In the genomic region with DNA sequence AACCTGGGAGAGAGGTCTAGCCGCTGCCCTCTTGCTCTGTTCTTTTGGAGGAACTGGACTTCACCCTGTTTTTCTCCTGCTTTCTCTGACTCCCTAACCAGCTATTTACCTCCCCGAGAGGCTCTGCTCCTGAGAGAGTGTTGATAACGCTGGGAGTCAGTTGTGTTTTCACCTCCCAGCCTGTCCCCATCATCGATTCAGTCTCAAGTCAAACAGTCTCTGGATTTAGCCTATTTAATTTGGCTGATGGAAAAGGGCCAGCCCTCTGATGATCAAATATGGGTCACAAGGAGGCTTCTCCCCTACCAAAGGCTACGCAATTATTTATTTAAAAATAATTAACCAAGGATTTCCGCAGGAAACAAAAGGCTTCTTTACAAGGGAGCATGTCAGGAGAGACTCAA, we compare ENCODE assay signal across 1 cellular context.
A peak's percentile ranks its signal among the peaks of the same experiment; 100 is the strongest.
TF ChIP-seq lines count a peak whose summit lies in the region.

No MANE protein-coding gene starts in this region.

TF ChIP-seq in HepG2, 621 proteins besides CTCF, POLR2A, EP300 and RAD21 (continued from another document):
- TF ChIP-seq ASH2L (IDR thresholded peaks at IDR 0.05; ENCODE audit: insufficient read length, low read depth, low read length) (peak; percentile 9), DNMT1 (CRISPR knock-in tag; IDR thresholded peaks at IDR 0.05) (no peak), SAP130 (CRISPR knock-in tag; IDR thresholded peaks at IDR 0.05; ENCODE audit: low read depth) (peak; percentile 15; the same call in 1 of the 2 replicates), BRCA1 (CRISPR knock-in tag; IDR thresholded peaks at IDR 0.05) (peak; percentile 10; the same call in 1 of the 2 replicates), SMYD3 (CRISPR knock-in tag; IDR thresholded peaks at IDR 0.05) (no peak), FOXA3 (CRISPR knock-in tag; IDR thresholded peaks at IDR 0.05) (peak; percentile 51; the same call in 1 of the 2 replicates), ZKSCAN5 (CRISPR knock-in tag; IDR thresholded peaks at IDR 0.05) (peak; percentile 87), REPIN1 (CRISPR knock-in tag; IDR thresholded peaks at IDR 0.05; ENCODE audit: borderline replicate concordance, low read depth) (peak; percentile 18; the same call in 1 of the 2 replicates), NR2F6 (IDR thresholded peaks at IDR 0.05) (peak; percentile 38), NR2F6 (CRISPR knock-in tag; IDR thresholded peaks at IDR 0.05) (peak; percentile 15; the same call in 1 of the 2 replicates), SOX13 (IDR thresholded peaks at IDR 0.05) (no peak), SOX13 (CRISPR knock-in tag; conservative IDR thresholded peaks at IDR 0.05 in 1 of 2, IDR thresholded peaks at IDR 0.05 in 1 of 2) (peak in 1 of 2 experiments; percentile 46; a peak in 2 of 4 replicates), KLF12 (CRISPR knock-in tag; IDR thresholded peaks at IDR 0.05; ENCODE audit: borderline replicate concordance) (no peak), NFYB (CRISPR knock-in tag; IDR thresholded peaks at IDR 0.05) (no peak), TBX2 (CRISPR knock-in tag; IDR thresholded peaks at IDR 0.05; ENCODE audit: borderline replicate concordance) (peak; percentile 53)
- TF ChIP-seq, protein P1, sequence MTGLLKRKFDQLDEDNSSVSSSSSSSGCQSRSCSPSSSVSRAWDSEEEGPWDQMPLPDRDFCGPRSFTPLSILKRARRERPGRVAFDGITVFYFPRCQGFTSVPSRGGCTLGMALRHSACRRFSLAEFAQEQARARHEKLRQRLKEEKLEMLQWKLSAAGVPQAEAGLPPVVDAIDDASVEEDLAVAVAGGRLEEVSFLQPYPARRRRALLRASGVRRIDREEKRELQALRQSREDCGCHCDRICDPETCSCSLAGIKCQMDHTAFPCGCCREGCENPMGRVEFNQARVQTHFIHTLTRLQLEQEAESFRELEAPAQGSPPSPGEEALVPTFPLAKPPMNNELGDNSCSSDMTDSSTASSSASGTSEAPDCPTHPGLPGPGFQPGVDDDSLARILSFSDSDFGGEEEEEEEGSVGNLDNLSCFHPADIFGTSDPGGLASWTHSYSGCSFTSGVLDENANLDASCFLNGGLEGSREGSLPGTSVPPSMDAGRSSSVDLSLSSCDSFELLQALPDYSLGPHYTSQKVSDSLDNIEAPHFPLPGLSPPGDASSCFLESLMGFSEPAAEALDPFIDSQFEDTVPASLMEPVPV (CRISPR knock-in tag; IDR thresholded peaks at IDR 0.05) = peak; percentile 13; the same call in 1 of the 2 replicates
- TF ChIP-seq, protein P2, sequence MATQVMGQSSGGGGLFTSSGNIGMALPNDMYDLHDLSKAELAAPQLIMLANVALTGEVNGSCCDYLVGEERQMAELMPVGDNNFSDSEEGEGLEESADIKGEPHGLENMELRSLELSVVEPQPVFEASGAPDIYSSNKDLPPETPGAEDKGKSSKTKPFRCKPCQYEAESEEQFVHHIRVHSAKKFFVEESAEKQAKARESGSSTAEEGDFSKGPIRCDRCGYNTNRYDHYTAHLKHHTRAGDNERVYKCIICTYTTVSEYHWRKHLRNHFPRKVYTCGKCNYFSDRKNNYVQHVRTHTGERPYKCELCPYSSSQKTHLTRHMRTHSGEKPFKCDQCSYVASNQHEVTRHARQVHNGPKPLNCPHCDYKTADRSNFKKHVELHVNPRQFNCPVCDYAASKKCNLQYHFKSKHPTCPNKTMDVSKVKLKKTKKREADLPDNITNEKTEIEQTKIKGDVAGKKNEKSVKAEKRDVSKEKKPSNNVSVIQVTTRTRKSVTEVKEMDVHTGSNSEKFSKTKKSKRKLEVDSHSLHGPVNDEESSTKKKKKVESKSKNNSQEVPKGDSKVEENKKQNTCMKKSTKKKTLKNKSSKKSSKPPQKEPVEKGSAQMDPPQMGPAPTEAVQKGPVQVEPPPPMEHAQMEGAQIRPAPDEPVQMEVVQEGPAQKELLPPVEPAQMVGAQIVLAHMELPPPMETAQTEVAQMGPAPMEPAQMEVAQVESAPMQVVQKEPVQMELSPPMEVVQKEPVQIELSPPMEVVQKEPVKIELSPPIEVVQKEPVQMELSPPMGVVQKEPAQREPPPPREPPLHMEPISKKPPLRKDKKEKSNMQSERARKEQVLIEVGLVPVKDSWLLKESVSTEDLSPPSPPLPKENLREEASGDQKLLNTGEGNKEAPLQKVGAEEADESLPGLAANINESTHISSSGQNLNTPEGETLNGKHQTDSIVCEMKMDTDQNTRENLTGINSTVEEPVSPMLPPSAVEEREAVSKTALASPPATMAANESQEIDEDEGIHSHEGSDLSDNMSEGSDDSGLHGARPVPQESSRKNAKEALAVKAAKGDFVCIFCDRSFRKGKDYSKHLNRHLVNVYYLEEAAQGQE (IDR thresholded peaks at IDR 0.05; ENCODE audit: borderline replicate concordance in 1 of 2, low read depth in 1 of 2, low read length in 2 of 2) = no peak
- TF ChIP-seq, protein P3, sequence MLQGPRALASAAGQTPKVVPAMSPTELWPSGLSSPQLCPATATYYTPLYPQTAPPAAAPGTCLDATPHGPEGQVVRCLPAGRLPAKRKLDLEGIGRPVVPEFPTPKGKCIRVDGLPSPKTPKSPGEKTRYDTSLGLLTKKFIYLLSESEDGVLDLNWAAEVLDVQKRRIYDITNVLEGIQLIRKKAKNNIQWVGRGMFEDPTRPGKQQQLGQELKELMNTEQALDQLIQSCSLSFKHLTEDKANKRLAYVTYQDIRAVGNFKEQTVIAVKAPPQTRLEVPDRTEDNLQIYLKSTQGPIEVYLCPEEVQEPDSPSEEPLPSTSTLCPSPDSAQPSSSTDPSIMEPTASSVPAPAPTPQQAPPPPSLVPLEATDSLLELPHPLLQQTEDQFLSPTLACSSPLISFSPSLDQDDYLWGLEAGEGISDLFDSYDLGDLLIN (CRISPR knock-in tag; IDR thresholded peaks at IDR 0.05; ENCODE audit: borderline replicate concordance) = no peak
